Comparison of ENCODE assay signal across 17 cellular contexts in the genomic region with DNA sequence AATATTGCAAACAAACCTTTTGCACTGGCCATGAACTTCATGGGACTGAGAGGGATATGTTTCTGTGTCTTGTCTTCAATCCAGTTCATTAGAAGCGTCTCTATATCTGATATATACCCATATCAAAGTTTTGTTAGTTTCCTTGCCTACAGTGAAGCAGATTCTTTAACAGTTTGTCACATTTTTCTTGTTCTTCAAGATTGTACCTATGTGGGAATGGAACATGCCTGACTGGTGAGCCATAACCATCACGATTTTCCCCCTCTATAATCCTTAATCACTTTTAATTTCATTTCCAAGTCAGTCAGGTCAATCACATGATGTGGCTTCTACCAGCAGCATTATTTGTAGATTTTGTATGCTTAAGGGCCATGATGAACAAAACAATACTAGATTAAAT.
DNase-seq lines count a peak whose midpoint lies in the region; ATAC-seq and TF ChIP-seq lines count a peak whose summit lies in the region.
"Had no signal": no experiment of that assay in that cellular context is flagged by ENCODE, and none has a peak within 500 bp of the region (broad histone marks: within the 10 kb centered on the region; RNA-seq: fewer than 3 reads in every experiment).

No MANE protein-coding gene starts in this region.

- H3K9me3 ChIP-seq in PC-3 (ENCODE audit: low read length) (no peaks in the 10 kb centered on the region), osteoblast (ENCODE audit: low read depth, low read length) (peaks cover 3% of the 10 kb centered on the region)
- H3K9me3 ChIP-seq: HAP-1 had no signal

- H4K20me1 ChIP-seq in PC-3 (ENCODE audit: low read length): no peaks in the 10 kb centered on the region
- H4K20me1 ChIP-seq in osteoblast (ENCODE audit: insufficient read depth, low read length): no peaks in the 10 kb centered on the region
- H4K20me1 ChIP-seq: BLaER1 treated with 17β-estradiol and CSF1 and Interleukin-3, amounts not matched to agents 10 nM and 100 nM had no signal

- TF ChIP-seq CTCF in PC-3 (conservative IDR thresholded peaks at IDR 0.05; ENCODE audit: low read depth, low read length) (no peak), brain microvascular endothelial cell (IDR thresholded peaks at IDR 0.05; ENCODE audit: low read depth, low read length, missing control alignments) (no peak), osteoblast (IDR thresholded peaks at IDR 0.05; ENCODE audit: extremely low read depth, low read depth, low read length) (no peak)

- POLR2A ChIA-PET in PC-3 (lab: Charles Lee; ENCODE audit: unreplicated experiment): no interaction called here

- H3K4me1 ChIP-seq in PC-3 (ENCODE audit: insufficient read depth, low read length): no peaks in the 10 kb centered on the region
- no peaks in the 10 kb centered on the region for H3K4me1 ChIP-seq in osteoblast (ENCODE audit: insufficient read depth, low read length)
- H3K4me1 ChIP-seq: BLaER1 treated with 17β-estradiol and CSF1 and Interleukin-3, amounts not matched to agents 10 nM and 100 nM; HAP-1 had no signal

- no peaks in the 10 kb centered on the region for H3K9me2 ChIP-seq in PC-3 (replicated peaks; ENCODE audit: low read length)

- H3K79me2 ChIP-seq in PC-3 (ENCODE audit: low read length): no peaks in the 10 kb centered on the region
- H3K79me2 ChIP-seq in osteoblast (ENCODE audit: insufficient read depth, low read length): no peaks in the 10 kb centered on the region

- H3K36me3 ChIP-seq in PC-3 (ENCODE audit: low read depth, low read length) (no peaks in the 10 kb centered on the region), brain microvascular endothelial cell (replicated peaks) (no peaks in the 10 kb centered on the region), osteoblast (ENCODE audit: insufficient read depth, low read length) (no peaks in the 10 kb centered on the region)
- H3K36me3 ChIP-seq: BLaER1 treated with 17β-estradiol and CSF1 and Interleukin-3, amounts not matched to agents 10 nM and 100 nM; HAP-1 had no signal

- intact Hi-C loops in PC-3 (cut with micrococcal nuclease): no loop called here

- CTCF ChIA-PET in PC-3 (lab: Charles Lee): no interaction called here

- BruUV-seq in PC-3 (replicated peaks; lab: Mats Ljungman, UMichigan): no TSS peak

- peak; percentile 11 for DNase-seq in HT1080 (ENCODE audit: low read depth)
- DNase-seq in PC-3: peak; percentile 23
- DNase-seq in brain microvascular endothelial cell: peak; percentile 28
- DNase-seq in osteoblast (ENCODE audit: insufficient read length, low spot score, missing footprints): no peak
- no peak for DNase-seq in islet precursor cell
- DNase-seq in NCI-H446 (lab: John Stamatoyannopoulos, UW): no peak
- no peak for DNase-seq in cortex of kidney (lab: John Stamatoyannopoulos, UW)
- DNase-seq: CD8-positive, alpha-beta T cell; COR-L47; DMS 273 treated with DMSO at 0.1 percent for 48 hours; DMS53; DND-41; EL; GM23248 had no signal

- no peaks in the 10 kb centered on the region for H3F3A ChIP-seq in PC-3 (ENCODE audit: low read length, unreplicated experiment)

- H3K27ac ChIP-seq in PC-3 (ENCODE audit: low read length) (no peak overlapping the region), brain microvascular endothelial cell (no peak overlapping the region), osteoblast (ENCODE audit: low read depth, low read length) (no peak overlapping the region)
- H3K27ac ChIP-seq: BLaER1 treated with 17β-estradiol and CSF1 and Interleukin-3, amounts not matched to agents 10 nM and 100 nM; GM23248 had no signal

- H3K4me2 ChIP-seq in PC-3 (ENCODE audit: low read length) (no peak overlapping the region), osteoblast (ENCODE audit: insufficient read depth, low read length) (no peak overlapping the region)
- H3K4me2 ChIP-seq: BLaER1 treated with 17β-estradiol and CSF1 and Interleukin-3, amounts not matched to agents 10 nM and 100 nM had no signal

- H2AFZ ChIP-seq in PC-3 (ENCODE audit: low read length) (no peak overlapping the region), osteoblast (ENCODE audit: low read length) (peak overlapping the region; percentile 23)
- H2AFZ ChIP-seq: GM23248 had no signal

- H3K27me3 ChIP-seq in PC-3 (ENCODE audit: low read length): no peaks in the 10 kb centered on the region
- H3K27me3 ChIP-seq in brain microvascular endothelial cell (replicated peaks): no peaks in the 10 kb centered on the region
- no peaks in the 10 kb centered on the region for H3K27me3 ChIP-seq in osteoblast (ENCODE audit: insufficient read depth, low read length)
- H3K27me3 ChIP-seq: BLaER1 treated with 17β-estradiol and CSF1 and Interleukin-3, amounts not matched to agents 10 nM and 100 nM had no signal

- ATAC-seq in PC-3 (no peak), HG02571 (IDR thresholded peaks at IDR 0.05; ENCODE audit: unreplicated experiment) (no peak)
- ATAC-seq: CD8-positive, alpha-beta T cell had no signal

- H3K4me3 ChIP-seq in PC-3 (ENCODE audit: low read length) (no peak overlapping the region), brain microvascular endothelial cell (ENCODE audit: low read depth, low read length) (no peak overlapping the region), osteoblast (ENCODE audit: insufficient read depth, low read length) (no peak overlapping the region)
- H3K4me3 ChIP-seq: BLaER1 treated with 17β-estradiol and CSF1 and Interleukin-3, amounts not matched to agents 10 nM and 100 nM; GM23248; HAP-1 had no signal

- no peak overlapping the region for H3K9ac ChIP-seq in PC-3 (ENCODE audit: low read length)
- H3K9ac ChIP-seq: BLaER1 treated with 17β-estradiol and CSF1 and Interleukin-3, amounts not matched to agents 10 nM and 100 nM; GM23248 had no signal

- in situ Hi-C loops in brain microvascular endothelial cell (cut with HindIII; ENCODE audit: low pct_ligation_motif_present, low sequenced_read_pairs): no loop called here

Comparison
In these comparisons a context has a peak if more than half of its experiments do, and no peak if none do; other contexts are left out.
1. DNase-seq: peak in HT1080 (single experiment), PC-3 (single experiment) and brain microvascular endothelial cell (single experiment); none in osteoblast (single experiment), islet precursor cell (single experiment), NCI-H446 (0 of 2) and cortex of kidney (single experiment).